ENCODE assay signal across 18 cellular contexts in the genomic region with DNA sequence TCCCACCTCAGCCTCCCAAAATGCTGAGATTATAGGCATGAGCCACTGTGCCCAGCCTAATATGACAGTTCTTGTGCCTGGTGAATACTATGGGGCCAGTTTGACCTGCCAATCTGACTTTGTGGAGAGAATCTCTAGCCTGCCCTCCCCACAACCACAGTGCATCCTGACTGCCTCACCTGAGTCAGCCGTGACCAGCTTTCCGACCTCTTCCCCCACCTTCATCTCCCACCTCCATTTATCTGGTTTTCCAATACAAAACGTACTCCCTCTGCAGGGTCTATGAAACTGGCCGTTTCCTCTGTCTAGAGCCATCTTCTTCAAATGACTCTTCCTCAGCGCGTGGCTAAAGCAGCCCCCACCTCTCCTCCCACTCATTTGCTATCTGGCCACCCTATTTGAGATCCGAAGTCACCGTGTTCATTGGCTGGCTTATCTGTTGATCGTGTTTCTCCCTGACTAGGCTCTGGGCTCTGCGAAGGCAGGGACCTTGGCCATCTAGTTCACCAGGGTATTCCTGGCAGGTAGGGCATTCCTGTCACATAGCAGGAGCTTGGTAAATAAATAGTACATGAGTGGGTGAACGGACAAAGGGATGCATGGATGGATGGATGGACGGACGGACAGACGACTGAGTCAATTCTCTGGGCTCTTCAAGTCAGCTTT. TPM values are rescaled to one million over a fixed set of nuclear protein-coding genes. Genes with fewer than 3 reads are reported as not detected.
DNase-seq lines count a peak whose midpoint lies in the region; ATAC-seq and TF ChIP-seq lines count a peak whose summit lies in the region.
"Had no signal": no experiment of that assay in that cellular context is flagged by ENCODE, and none has a peak within 500 bp of the region (broad histone marks: within the 10 kb centered on the region; RNA-seq: fewer than 3 reads in every experiment).

No MANE protein-coding gene starts in this region.

- ATAC-seq in stimulated activated effector memory CD8-positive, alpha-beta T cell treated with anti-CD3 and anti-CD28 coated beads, Interleukin-12 subunit alpha, Interleukin-12 subunit beta, amount 100 ng/mL, for 72 hours, result no peak
- no peak for ATAC-seq in GM19023 (IDR thresholded peaks at IDR 0.05; ENCODE audit: unreplicated experiment)

- H3K27me3 Mint-ChIP-seq in Caco-2 (ENCODE audit: insufficient read depth, unreplicated experiment), result no peaks in the 10 kb centered on the region

- no peak for TF ChIP-seq RAD21 in liver (IDR thresholded peaks at IDR 0.05)

- CTCF ChIA-PET in Caco-2 (lab: Charles Lee), result no interaction called here

- no peak for TF ChIP-seq POLR2A in Peyer's patch (IDR thresholded peaks at IDR 0.05)

- H3K36me3 ChIP-seq in Caco-2 (ENCODE audit: control insufficient read depth, insufficient read depth, low read length) (no peaks in the 10 kb centered on the region), Peyer's patch (no peaks in the 10 kb centered on the region), liver (ENCODE audit: control insufficient read depth in 4 of 4, insufficient read depth in 3 of 4, low read depth in 1 of 4, low read length in 3 of 4) (no peaks in the 10 kb centered on the region)

- no peaks in the 10 kb centered on the region for H3K9me3 Mint-ChIP-seq in Caco-2 (ENCODE audit: unreplicated experiment)
- no peaks in the 10 kb centered on the region for H3K9me3 Mint-ChIP-seq in stimulated activated effector memory CD8-positive, alpha-beta T cell treated with anti-CD3 and anti-CD28 coated beads, Interleukin-12 subunit alpha, Interleukin-12 subunit beta, amount 100 ng/mL, for 72 hours
- H3K9me3 Mint-ChIP-seq: HFFc6 had no signal

- no peaks in the 10 kb centered on the region for H3K9me3 ChIP-seq in Caco-2
- no peaks in the 10 kb centered on the region for H3K9me3 ChIP-seq in Peyer's patch
- no peaks in the 10 kb centered on the region for H3K9me3 ChIP-seq in liver (ENCODE audit: control insufficient read depth in 4 of 4, low read length in 3 of 4)

- peak overlapping the region; percentile 7 for H3K27ac Mint-ChIP-seq in Caco-2 (ENCODE audit: unreplicated experiment)
- peak overlapping the region; percentile 65 for H3K27ac Mint-ChIP-seq in stimulated activated effector memory CD8-positive, alpha-beta T cell treated with anti-CD3 and anti-CD28 coated beads, Interleukin-12 subunit alpha, Interleukin-12 subunit beta, amount 100 ng/mL, for 72 hours
- H3K27ac Mint-ChIP-seq: HFFc6 had no signal

- peaks cover 41% of the 10 kb centered on the region for H3K4me1 Mint-ChIP-seq in Caco-2 (ENCODE audit: low read depth, unreplicated experiment)
- peaks cover 30% of the 10 kb centered on the region for H3K4me1 Mint-ChIP-seq in stimulated activated effector memory CD8-positive, alpha-beta T cell treated with anti-CD3 and anti-CD28 coated beads, Interleukin-12 subunit alpha, Interleukin-12 subunit beta, amount 100 ng/mL, for 72 hours
- H3K4me1 Mint-ChIP-seq: CD14-positive monocyte had no signal

- H3K4me1 ChIP-seq in Caco-2, result peaks cover 24% of the 10 kb centered on the region
- peaks cover 0 to 10% (median 3%) of the 10 kb centered on the region in 4 donors for H3K4me1 ChIP-seq in Peyer's patch
- H3K4me1 ChIP-seq in liver (ENCODE audit: control insufficient read depth in 4 of 4, insufficient read depth in 4 of 4, low read length in 3 of 4), result peaks cover 9 to 24% (median 19%) of the 10 kb centered on the region in 4 donors

- intact Hi-C loops in Caco-2 (cut with micrococcal nuclease; ENCODE audit: unreplicated experiment), result no loop called here

- H3K27ac ChIP-seq in Peyer's patch (no peak overlapping the region), liver (ENCODE audit: low read depth in 1 of 2, low read length in 2 of 2) (no peak overlapping the region)
- H3K27ac ChIP-seq: PC-9 had no signal

- peaks cover 17% of the 10 kb centered on the region for H3K36me3 Mint-ChIP-seq in Caco-2 (ENCODE audit: insufficient read depth, unreplicated experiment)
- H3K36me3 Mint-ChIP-seq in stimulated activated effector memory CD8-positive, alpha-beta T cell treated with anti-CD3 and anti-CD28 coated beads, Interleukin-12 subunit alpha, Interleukin-12 subunit beta, amount 100 ng/mL, for 72 hours, result no peaks in the 10 kb centered on the region
- H3K36me3 Mint-ChIP-seq: CD14-positive monocyte had no signal

- DNase-seq in Caco-2 (peak in 1 of 2 experiments; percentile 30), Peyer's patch (peak in 2 of 3 donors; percentile 10 to 29), kidney glomerular epithelial cell (lab: John Stamatoyannopoulos, UW) (no peak), COR-L47 (lab: John Stamatoyannopoulos, UW) (no peak)
- DNase-seq in stimulated activated effector memory CD8-positive, alpha-beta T cell treated with anti-CD3 and anti-CD28 coated beads, Interleukin-12 subunit alpha, Interleukin-12 subunit beta, amount 100 ng/mL, for 72 hours (ENCODE audit: low spot score in 2 of 2), result no peak
- DNase-seq: AML-193, DMS153, EL, HFFc6, KG1, NCI-H1436 treated with DMSO at 0.1 percent for 48 hours, NCI-H2029 treated with DMSO at 0.1 percent for 48 hours, NCI-H510A, NCI-H82, PC-9 had no signal

- 72% methylated on average over 14 of the region's 14 CpGs for WGBS in liver

- no peak overlapping the region for H3K4me3 ChIP-seq in Caco-2 (ENCODE audit: low read depth, low read length)
- H3K4me3 ChIP-seq in Peyer's patch, result no peak overlapping the region
- H3K4me3 ChIP-seq in liver (ENCODE audit: low read depth in 1 of 3, low read length in 3 of 3), result no peak overlapping the region
- H3K4me3 ChIP-seq: PC-9 had no signal

- no peak overlapping the region for H3K9ac ChIP-seq in liver (ENCODE audit: low read depth in 1 of 2, low read length in 2 of 2)

- POLR2A ChIA-PET in Caco-2 (lab: Charles Lee), result no interaction called here

- BruUV-seq in Caco-2 (replicated peaks; lab: Mats Ljungman, UMichigan), result no TSS peak

- TF ChIP-seq CTCF in Caco-2 (IDR thresholded peaks at IDR 0.05; ENCODE audit: insufficient read depth in 1 of 2, low read depth in 1 of 2, low read length in 1 of 2, severe bottlenecking in 1 of 2, unreplicated experiment in 1 of 2) (no peak), Peyer's patch (IDR thresholded peaks at IDR 0.05) (no peak), liver (IDR thresholded peaks at IDR 0.05; ENCODE audit: low read depth, low read length, missing input control) (no peak)

- H3K27me3 ChIP-seq in Caco-2 (replicated peaks; ENCODE audit: control insufficient read depth, insufficient read depth, low read length), result no peaks in the 10 kb centered on the region
- H3K27me3 ChIP-seq in Peyer's patch, result no peaks in the 10 kb centered on the region
- no peaks in the 10 kb centered on the region for H3K27me3 ChIP-seq in liver (ENCODE audit: control insufficient read depth in 4 of 4, insufficient read depth in 4 of 4, low read length in 3 of 4)

- no peak overlapping the region for H3K4me3 Mint-ChIP-seq in Caco-2 (ENCODE audit: unreplicated experiment)
- no peak overlapping the region for H3K4me3 Mint-ChIP-seq in stimulated activated effector memory CD8-positive, alpha-beta T cell treated with anti-CD3 and anti-CD28 coated beads, Interleukin-12 subunit alpha, Interleukin-12 subunit beta, amount 100 ng/mL, for 72 hours
- H3K4me3 Mint-ChIP-seq: CD14-positive monocyte, HFFc6 had no signal

TF ChIP-seq in liver, 16 proteins besides CTCF, POLR2A, EP300 and RAD21:
- TF ChIP-seq HNF4G (IDR thresholded peaks at IDR 0.05) (no peak), GABPA (IDR thresholded peaks at IDR 0.05 in 1 of 2, conservative IDR thresholded peaks at IDR 0.05 in 1 of 2) (no peak), SP1 (IDR thresholded peaks at IDR 0.05) (no peak), FOXA2 (IDR thresholded peaks at IDR 0.05) (peak; percentile 8), JUND (IDR thresholded peaks at IDR 0.05) (no peak), HNF4A (conservative IDR thresholded peaks at IDR 0.05) (peak in 1 of 2 donors; percentile 14)
- TF ChIP-seq, protein P1, sequence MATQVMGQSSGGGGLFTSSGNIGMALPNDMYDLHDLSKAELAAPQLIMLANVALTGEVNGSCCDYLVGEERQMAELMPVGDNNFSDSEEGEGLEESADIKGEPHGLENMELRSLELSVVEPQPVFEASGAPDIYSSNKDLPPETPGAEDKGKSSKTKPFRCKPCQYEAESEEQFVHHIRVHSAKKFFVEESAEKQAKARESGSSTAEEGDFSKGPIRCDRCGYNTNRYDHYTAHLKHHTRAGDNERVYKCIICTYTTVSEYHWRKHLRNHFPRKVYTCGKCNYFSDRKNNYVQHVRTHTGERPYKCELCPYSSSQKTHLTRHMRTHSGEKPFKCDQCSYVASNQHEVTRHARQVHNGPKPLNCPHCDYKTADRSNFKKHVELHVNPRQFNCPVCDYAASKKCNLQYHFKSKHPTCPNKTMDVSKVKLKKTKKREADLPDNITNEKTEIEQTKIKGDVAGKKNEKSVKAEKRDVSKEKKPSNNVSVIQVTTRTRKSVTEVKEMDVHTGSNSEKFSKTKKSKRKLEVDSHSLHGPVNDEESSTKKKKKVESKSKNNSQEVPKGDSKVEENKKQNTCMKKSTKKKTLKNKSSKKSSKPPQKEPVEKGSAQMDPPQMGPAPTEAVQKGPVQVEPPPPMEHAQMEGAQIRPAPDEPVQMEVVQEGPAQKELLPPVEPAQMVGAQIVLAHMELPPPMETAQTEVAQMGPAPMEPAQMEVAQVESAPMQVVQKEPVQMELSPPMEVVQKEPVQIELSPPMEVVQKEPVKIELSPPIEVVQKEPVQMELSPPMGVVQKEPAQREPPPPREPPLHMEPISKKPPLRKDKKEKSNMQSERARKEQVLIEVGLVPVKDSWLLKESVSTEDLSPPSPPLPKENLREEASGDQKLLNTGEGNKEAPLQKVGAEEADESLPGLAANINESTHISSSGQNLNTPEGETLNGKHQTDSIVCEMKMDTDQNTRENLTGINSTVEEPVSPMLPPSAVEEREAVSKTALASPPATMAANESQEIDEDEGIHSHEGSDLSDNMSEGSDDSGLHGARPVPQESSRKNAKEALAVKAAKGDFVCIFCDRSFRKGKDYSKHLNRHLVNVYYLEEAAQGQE (IDR thresholded peaks at IDR 0.05), result no peak

RNA-seq across cellular contexts. Expression of gene PLLP, which starts 22.3 kb away (rescaled TPM):
- 53.0 and 54.0 TPM in 2 replicates for total RNA-seq in Caco-2 (2022)
- total RNA-seq in Peyer's patch, result 100 to 1,000 TPM in 3 of 4 donors, 1 to 10 TPM in 1; 1.7 to 152 (median 126) TPM
- 1 to 10 TPM; 1.4 to 2.7 TPM for total RNA-seq in liver
- 1 to 10 TPM; 2.6 to 5.2 TPM for polyA plus RNA-seq in liver
- total RNA-seq: HFFc6 had no signal

RNA-seq across cellular contexts. Expression of gene CCL22, which starts 51.8 kb away (rescaled TPM):
- 0.44 and 0.68 TPM in 2 replicates for total RNA-seq in Caco-2 (2022)
- 1 to 10 TPM in 1 of 4 donors, under 1 TPM in 1, not detected in 2; 0.40 to 3.3 TPM for total RNA-seq in Peyer's patch
- under 1 TPM in 1 of 2 donors, not detected in 1; 0.09 TPM for total RNA-seq in liver
- under 1 TPM in 1 of 2 donors, not detected in 1; 0.02 TPM for polyA plus RNA-seq in liver
- total RNA-seq: HFFc6 had no signal

Comparison
In these comparisons a context has a peak if more than half of its experiments do, and no peak if none do; other contexts are left out.
1. DNase-seq: peak in Peyer's patch (2 of 3); none in stimulated activated effector memory CD8-positive, alpha-beta T cell treated with anti-CD3 and anti-CD28 coated beads, Interleukin-12 subunit alpha, Interleukin-12 subunit beta, amount 100 ng/mL, for 72 hours (0 of 2), kidney glomerular epithelial cell (single experiment) and COR-L47 (single experiment).